Comparison of ENCODE assay signal across 1 cellular context in the genomic region with DNA sequence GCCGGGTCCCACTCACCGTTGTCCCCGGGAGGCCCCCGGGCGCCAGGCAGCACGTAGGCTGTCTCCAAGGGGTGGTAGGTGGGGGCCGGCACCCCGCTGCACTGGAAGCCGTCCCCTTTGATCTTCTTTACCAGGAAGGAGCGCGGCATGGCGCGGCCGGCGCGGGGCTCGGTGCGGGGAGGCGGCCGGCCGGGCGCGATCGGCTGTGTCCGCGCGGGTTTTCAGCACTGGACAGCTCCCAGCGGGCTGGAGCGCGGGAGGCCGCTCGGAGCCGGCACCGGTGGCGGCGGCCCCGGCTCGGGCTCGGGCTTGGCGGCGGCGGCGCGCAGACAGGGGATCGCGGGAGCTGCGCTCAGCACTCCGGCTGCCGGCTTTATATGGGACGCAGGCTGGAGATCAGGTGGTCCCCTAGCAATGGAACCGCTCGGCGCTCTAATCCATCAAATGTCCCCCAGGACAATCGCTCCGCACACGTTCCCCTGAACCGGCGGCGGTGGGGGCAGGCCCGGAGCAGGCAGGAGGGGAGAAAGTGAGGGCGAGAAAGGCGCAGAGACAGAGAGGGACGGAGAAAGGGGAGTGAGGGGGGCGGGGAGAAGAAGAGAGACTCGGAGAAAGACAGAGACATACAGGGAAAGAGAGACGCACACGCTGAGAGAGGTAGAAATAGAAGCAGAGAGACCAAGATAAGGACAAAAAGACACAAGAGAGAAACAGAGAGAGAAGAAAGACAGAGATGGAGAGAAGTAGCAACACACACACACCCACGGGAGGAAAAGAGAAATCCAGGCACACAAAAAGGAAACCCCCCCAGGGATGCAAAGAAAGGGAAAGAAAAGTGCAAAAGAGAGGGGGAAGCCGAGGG.
TF ChIP-seq lines count a peak whose summit lies in the region.

A gene (minus strand): TSS at position 350 of the 862 bp plus-strand sequence. CDS start 201 bp downstream, at position 149.

TF ChIP-seq in HepG2, 621 proteins besides CTCF, POLR2A, EP300 and RAD21 (continued from another document and continues in another):
- TF ChIP-seq PRPF4 (IDR thresholded peaks at IDR 0.05; ENCODE audit: low read depth, low read length, poor library complexity, severe bottlenecking) (no peak), PTBP1 (IDR thresholded peaks at IDR 0.05; ENCODE audit: low read depth, low read length, poor library complexity, severe bottlenecking) (peak; percentile 36), IKZF1 (IDR thresholded peaks at IDR 0.05) (0 out of 2 replicates have a peak, but pooled peaks have one; percentile 33), CENPX (CRISPR knock-in tag; IDR thresholded peaks at IDR 0.05) (no peak), ZNF572 (CRISPR knock-in tag; IDR thresholded peaks at IDR 0.05) (no peak; the same call in 1 of the 2 replicates), NKX3-1 (CRISPR knock-in tag; IDR thresholded peaks at IDR 0.05) (peak; percentile 93; the same call in 1 of the 2 replicates), ETV6 (CRISPR knock-in tag; conservative IDR thresholded peaks at IDR 0.05) (peak; percentile 98), SP1 (IDR thresholded peaks at IDR 0.05) (0 out of 2 replicates have a peak, but pooled peaks have one; percentile 37), SP1 (CRISPR knock-in tag; IDR thresholded peaks at IDR 0.05) (peak; percentile 20; the same call in 1 of the 2 replicates), ZNF329 (CRISPR knock-in tag; IDR thresholded peaks at IDR 0.05; ENCODE audit: low read depth) (peak; percentile 96), ZNF577 (CRISPR knock-in tag; IDR thresholded peaks at IDR 0.05; ENCODE audit: borderline replicate concordance, low read depth) (0 out of 2 replicates have a peak, but pooled peaks have one; percentile 63), ZNF776 (CRISPR knock-in tag; IDR thresholded peaks at IDR 0.05) (peak; percentile 98), HNF4G (IDR thresholded peaks at IDR 0.05; ENCODE audit: borderline replicate concordance, low read depth, low read length) (no peak), HNF4G (CRISPR knock-in tag; IDR thresholded peaks at IDR 0.05; ENCODE audit: borderline replicate concordance, low read depth) (peak; percentile 91), GABPB1 (CRISPR knock-in tag; IDR thresholded peaks at IDR 0.05) (peak; percentile 59; the same call in 1 of the 2 replicates), ZNF333 (CRISPR knock-in tag; IDR thresholded peaks at IDR 0.05; ENCODE audit: borderline replicate concordance) (peak; percentile 92; the same call in 1 of the 2 replicates), ZFP36L1 (CRISPR knock-in tag; IDR thresholded peaks at IDR 0.05) (peak; percentile 94; the same call in 1 of the 2 replicates), RBFOX2 (IDR thresholded peaks at IDR 0.05; ENCODE audit: low read depth, low read length) (no peak), ZNF354B (CRISPR knock-in tag; IDR thresholded peaks at IDR 0.05) (no peak), HOXA3 (CRISPR knock-in tag; IDR thresholded peaks at IDR 0.05) (peak; percentile 94), ZSCAN22 (CRISPR knock-in tag; IDR thresholded peaks at IDR 0.05) (peak; percentile 83; the same call in 1 of the 2 replicates), DR1 (CRISPR knock-in tag; IDR thresholded peaks at IDR 0.05) (peak; percentile 74; the same call in 1 of the 2 replicates), HIVEP1 (CRISPR knock-in tag; IDR thresholded peaks at IDR 0.05) (no peak), XBP1 (CRISPR knock-in tag; IDR thresholded peaks at IDR 0.05) (peak; percentile 48; the same call in 1 of the 2 replicates), CREB1 (IDR thresholded peaks at IDR 0.05) (no peak), CREB1 (CRISPR knock-in tag; IDR thresholded peaks at IDR 0.05) (no peak), ZNF556 (CRISPR knock-in tag; IDR thresholded peaks at IDR 0.05; ENCODE audit: borderline replicate concordance) (peak; percentile 92; the same call in 1 of the 2 replicates), CHD4 (IDR thresholded peaks at IDR 0.05; ENCODE audit: borderline replicate concordance, low read length) (peak; percentile 33; the same call in 1 of the 2 replicates), CBX5 (CRISPR knock-in tag; IDR thresholded peaks at IDR 0.05; ENCODE audit: borderline replicate concordance) (no peak), DNMT3B (CRISPR knock-in tag; conservative IDR thresholded peaks at IDR 0.05) (peak; percentile 96)
- TF ChIP-seq, protein P1, sequence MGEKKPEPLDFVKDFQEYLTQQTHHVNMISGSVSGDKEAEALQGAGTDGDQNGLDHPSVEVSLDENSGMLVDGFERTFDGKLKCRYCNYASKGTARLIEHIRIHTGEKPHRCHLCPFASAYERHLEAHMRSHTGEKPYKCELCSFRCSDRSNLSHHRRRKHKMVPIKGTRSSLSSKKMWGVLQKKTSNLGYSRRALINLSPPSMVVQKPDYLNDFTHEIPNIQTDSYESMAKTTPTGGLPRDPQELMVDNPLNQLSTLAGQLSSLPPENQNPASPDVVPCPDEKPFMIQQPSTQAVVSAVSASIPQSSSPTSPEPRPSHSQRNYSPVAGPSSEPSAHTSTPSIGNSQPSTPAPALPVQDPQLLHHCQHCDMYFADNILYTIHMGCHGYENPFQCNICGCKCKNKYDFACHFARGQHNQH (CRISPR knock-in tag; IDR thresholded peaks at IDR 0.05) = peak; percentile 90
- TF ChIP-seq, protein P2, sequence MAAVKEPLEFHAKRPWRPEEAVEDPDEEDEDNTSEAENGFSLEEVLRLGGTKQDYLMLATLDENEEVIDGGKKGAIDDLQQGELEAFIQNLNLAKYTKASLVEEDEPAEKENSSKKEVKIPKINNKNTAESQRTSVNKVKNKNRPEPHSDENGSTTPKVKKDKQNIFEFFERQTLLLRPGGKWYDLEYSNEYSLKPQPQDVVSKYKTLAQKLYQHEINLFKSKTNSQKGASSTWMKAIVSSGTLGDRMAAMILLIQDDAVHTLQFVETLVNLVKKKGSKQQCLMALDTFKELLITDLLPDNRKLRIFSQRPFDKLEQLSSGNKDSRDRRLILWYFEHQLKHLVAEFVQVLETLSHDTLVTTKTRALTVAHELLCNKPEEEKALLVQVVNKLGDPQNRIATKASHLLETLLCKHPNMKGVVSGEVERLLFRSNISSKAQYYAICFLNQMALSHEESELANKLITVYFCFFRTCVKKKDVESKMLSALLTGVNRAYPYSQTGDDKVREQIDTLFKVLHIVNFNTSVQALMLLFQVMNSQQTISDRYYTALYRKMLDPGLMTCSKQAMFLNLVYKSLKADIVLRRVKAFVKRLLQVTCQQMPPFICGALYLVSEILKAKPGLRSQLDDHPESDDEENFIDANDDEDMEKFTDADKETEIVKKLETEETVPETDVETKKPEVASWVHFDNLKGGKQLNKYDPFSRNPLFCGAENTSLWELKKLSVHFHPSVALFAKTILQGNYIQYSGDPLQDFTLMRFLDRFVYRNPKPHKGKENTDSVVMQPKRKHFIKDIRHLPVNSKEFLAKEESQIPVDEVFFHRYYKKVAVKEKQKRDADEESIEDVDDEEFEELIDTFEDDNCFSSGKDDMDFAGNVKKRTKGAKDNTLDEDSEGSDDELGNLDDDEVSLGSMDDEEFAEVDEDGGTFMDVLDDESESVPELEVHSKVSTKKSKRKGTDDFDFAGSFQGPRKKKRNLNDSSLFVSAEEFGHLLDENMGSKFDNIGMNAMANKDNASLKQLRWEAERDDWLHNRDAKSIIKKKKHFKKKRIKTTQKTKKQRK (IDR thresholded peaks at IDR 0.05; ENCODE audit: low read length) = no peak
- TF ChIP-seq, protein P3, sequence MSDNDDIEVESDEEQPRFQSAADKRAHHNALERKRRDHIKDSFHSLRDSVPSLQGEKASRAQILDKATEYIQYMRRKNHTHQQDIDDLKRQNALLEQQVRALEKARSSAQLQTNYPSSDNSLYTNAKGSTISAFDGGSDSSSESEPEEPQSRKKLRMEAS (IDR thresholded peaks at IDR 0.05) = peak; percentile 81
- TF ChIP-seq, protein P4, sequence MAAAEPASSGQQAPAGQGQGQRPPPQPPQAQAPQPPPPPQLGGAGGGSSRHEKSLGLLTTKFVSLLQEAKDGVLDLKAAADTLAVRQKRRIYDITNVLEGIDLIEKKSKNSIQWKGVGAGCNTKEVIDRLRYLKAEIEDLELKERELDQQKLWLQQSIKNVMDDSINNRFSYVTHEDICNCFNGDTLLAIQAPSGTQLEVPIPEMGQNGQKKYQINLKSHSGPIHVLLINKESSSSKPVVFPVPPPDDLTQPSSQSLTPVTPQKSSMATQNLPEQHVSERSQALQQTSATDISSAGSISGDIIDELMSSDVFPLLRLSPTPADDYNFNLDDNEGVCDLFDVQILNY (CRISPR knock-in tag; conservative IDR thresholded peaks at IDR 0.05) = peak; percentile 95
- TF ChIP-seq, protein P5, sequence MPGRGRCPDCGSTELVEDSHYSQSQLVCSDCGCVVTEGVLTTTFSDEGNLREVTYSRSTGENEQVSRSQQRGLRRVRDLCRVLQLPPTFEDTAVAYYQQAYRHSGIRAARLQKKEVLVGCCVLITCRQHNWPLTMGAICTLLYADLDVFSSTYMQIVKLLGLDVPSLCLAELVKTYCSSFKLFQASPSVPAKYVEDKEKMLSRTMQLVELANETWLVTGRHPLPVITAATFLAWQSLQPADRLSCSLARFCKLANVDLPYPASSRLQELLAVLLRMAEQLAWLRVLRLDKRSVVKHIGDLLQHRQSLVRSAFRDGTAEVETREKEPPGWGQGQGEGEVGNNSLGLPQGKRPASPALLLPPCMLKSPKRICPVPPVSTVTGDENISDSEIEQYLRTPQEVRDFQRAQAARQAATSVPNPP (CRISPR knock-in tag; IDR thresholded peaks at IDR 0.05) = peak; percentile 91
- TF ChIP-seq, protein P6, sequence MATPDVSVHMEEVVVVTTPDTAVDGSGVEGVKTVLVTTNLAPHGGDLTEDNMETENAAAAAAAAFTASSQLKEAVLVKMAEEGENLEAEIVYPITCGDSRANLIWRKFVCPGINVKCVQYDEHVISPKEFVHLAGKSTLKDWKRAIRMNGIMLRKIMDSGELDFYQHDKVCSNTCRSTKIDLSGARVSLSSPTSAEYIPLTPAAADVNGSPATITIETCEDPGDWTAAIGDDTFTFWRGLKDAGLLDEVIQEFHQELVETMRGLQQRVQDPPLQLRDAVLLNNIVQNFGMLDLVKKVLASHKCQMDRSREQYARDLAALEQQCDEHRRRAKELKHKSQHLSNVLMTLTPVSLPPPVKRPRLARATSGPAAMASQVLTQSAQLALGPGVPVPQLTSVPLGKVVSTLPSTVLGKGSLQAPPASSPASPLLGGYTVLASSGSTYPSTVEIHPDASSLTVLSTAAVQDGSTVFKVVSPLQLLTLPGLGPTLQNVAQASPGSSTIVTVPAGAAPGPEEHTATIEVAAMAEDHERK (CRISPR knock-in tag; IDR thresholded peaks at IDR 0.05; ENCODE audit: low read depth) = no peak
- TF ChIP-seq, protein P7, sequence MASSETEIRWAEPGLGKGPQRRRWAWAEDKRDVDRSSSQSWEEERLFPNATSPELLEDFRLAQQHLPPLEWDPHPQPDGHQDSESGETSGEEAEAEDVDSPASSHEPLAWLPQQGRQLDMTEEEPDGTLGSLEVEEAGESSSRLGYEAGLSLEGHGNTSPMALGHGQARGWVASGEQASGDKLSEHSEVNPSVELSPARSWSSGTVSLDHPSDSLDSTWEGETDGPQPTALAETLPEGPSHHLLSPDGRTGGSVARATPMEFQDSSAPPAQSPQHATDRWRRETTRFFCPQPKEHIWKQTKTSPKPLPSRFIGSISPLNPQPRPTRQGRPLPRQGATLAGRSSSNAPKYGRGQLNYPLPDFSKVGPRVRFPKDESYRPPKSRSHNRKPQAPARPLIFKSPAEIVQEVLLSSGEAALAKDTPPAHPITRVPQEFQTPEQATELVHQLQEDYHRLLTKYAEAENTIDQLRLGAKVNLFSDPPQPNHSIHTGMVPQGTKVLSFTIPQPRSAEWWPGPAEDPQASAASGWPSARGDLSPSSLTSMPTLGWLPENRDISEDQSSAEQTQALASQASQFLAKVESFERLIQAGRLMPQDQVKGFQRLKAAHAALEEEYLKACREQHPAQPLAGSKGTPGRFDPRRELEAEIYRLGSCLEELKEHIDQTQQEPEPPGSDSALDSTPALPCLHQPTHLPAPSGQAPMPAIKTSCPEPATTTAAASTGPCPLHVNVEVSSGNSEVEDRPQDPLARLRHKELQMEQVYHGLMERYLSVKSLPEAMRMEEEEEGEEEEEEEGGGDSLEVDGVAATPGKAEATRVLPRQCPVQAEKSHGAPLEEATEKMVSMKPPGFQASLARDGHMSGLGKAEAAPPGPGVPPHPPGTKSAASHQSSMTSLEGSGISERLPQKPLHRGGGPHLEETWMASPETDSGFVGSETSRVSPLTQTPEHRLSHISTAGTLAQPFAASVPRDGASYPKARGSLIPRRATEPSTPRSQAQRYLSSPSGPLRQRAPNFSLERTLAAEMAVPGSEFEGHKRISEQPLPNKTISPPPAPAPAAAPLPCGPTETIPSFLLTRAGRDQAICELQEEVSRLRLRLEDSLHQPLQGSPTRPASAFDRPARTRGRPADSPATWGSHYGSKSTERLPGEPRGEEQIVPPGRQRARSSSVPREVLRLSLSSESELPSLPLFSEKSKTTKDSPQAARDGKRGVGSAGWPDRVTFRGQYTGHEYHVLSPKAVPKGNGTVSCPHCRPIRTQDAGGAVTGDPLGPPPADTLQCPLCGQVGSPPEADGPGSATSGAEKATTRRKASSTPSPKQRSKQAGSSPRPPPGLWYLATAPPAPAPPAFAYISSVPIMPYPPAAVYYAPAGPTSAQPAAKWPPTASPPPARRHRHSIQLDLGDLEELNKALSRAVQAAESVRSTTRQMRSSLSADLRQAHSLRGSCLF (CRISPR knock-in tag; IDR thresholded peaks at IDR 0.05; ENCODE audit: borderline replicate concordance) = no peak
- TF ChIP-seq, protein P8, sequence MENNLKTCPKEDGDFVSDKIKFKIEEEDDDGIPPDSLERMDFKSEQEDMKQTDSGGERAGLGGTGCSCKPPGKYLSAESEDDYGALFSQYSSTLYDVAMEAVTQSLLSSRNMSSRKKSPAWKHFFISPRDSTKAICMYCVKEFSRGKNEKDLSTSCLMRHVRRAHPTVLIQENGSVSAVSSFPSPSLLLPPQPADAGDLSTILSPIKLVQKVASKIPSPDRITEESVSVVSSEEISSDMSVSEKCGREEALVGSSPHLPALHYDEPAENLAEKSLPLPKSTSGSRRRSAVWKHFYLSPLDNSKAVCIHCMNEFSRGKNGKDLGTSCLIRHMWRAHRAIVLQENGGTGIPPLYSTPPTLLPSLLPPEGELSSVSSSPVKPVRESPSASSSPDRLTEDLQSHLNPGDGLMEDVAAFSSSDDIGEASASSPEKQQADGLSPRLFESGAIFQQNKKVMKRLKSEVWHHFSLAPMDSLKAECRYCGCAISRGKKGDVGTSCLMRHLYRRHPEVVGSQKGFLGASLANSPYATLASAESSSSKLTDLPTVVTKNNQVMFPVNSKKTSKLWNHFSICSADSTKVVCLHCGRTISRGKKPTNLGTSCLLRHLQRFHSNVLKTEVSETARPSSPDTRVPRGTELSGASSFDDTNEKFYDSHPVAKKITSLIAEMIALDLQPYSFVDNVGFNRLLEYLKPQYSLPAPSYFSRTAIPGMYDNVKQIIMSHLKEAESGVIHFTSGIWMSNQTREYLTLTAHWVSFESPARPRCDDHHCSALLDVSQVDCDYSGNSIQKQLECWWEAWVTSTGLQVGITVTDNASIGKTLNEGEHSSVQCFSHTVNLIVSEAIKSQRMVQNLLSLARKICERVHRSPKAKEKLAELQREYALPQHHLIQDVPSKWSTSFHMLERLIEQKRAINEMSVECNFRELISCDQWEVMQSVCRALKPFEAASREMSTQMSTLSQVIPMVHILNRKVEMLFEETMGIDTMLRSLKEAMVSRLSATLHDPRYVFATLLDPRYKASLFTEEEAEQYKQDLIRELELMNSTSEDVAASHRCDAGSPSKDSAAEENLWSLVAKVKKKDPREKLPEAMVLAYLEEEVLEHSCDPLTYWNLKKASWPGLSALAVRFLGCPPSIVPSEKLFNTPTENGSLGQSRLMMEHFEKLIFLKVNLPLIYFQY (CRISPR knock-in tag; IDR thresholded peaks at IDR 0.05; ENCODE audit: borderline replicate concordance) = peak; percentile 99
